11 cellular contexts compared by ENCODE assay signal in genomic region chr7:27185708-27186449, GRCh38. TPM values are rescaled to one million over a fixed set of nuclear protein-coding genes. Genes with fewer than 3 reads are reported as not detected.
DNase-seq lines count a peak whose midpoint lies in the region; ATAC-seq and TF ChIP-seq lines count a peak whose summit lies in the region.
"Had no signal": no experiment of that assay in that cellular context is flagged by ENCODE, and none has a peak within 500 bp of the region (broad histone marks: within the 10 kb centered on the region; RNA-seq: fewer than 3 reads in every experiment).

No MANE protein-coding gene starts in this region.

- no peaks in the 10 kb centered on the region for H3K36me3 ChIP-seq in SK-N-SH (replicated peaks in 1 of 2; ENCODE audit: control insufficient read depth in 1 of 2, insufficient read depth in 2 of 2, low read length in 1 of 2)
- no peaks in the 10 kb centered on the region for H3K36me3 ChIP-seq in subcutaneous abdominal adipose tissue (ENCODE audit: control insufficient read depth in 5 of 5, insufficient read depth in 5 of 5, low read length in 5 of 5)
- no peaks in the 10 kb centered on the region for H3K36me3 ChIP-seq in MM.1S (replicated peaks; ENCODE audit: insufficient read depth, low read length)
- H3K36me3 ChIP-seq: brain microvascular endothelial cell had no signal

- no peak overlapping the region for H3K4me3 ChIP-seq in SK-N-SH (ENCODE audit: low read depth in 2 of 2, low read length in 1 of 2)
- peak overlapping the region in 3 of 5 donors; percentile 8 to 74 (median 73) for H3K4me3 ChIP-seq in subcutaneous abdominal adipose tissue (ENCODE audit: low read depth in 1 of 5, low read length in 5 of 5)
- no peak overlapping the region for H3K4me3 ChIP-seq in MM.1S (ENCODE audit: low read length)

- no peak overlapping the region for H3K4me2 ChIP-seq in SK-N-SH
- H3K4me2 ChIP-seq in MM.1S (ENCODE audit: low read depth, low read length) = no peak overlapping the region

- H3K27me3 ChIP-seq in SK-N-SH (ENCODE audit: insufficient read depth) (peaks cover 98% of the 10 kb centered on the region), subcutaneous abdominal adipose tissue (ENCODE audit: control insufficient read depth in 5 of 5, insufficient read depth in 4 of 5, low read length in 5 of 5) (peaks cover 3 to 71% (median 66%) of the 10 kb centered on the region in 5 donors), MM.1S (replicated peaks; ENCODE audit: insufficient read depth, low read length) (peaks cover 88% of the 10 kb centered on the region)

- H3K27me3 Mint-ChIP-seq in progenitor cell of endocrine pancreas = peaks cover 99% of the 10 kb centered on the region

- DNase-seq in SK-N-SH (no peak), kidney tubule cell (ENCODE audit: low spot score) (peak; percentile 29), NOMO-1 treated with DMSO at 0.1 percent for 48 hours (lab: John Stamatoyannopoulos, UW; ENCODE audit: unreplicated experiment) (no peak), MM.1S (no peak), progenitor cell of endocrine pancreas (ENCODE audit: low spot score, unreplicated experiment) (no peak)
- peak; percentile 55 for DNase-seq in activated CD8-positive, alpha-beta memory T cell treated with anti-CD3 and anti-CD28 coated beads, Interleukin-2, amount 50 U/mL, for 48 hours
- DNase-seq: brain microvascular endothelial cell had no signal

- POLR2A ChIA-PET in SK-N-SH (lab: Yijun Ruan, JAX) = no interaction called here

- CTCF ChIA-PET in SK-N-SH (lab: Yijun Ruan, JAX) = interaction anchor here (1.0 to 10.7 kb wide), 10 partner anchors 8 to 911 kb away, joined by 3 to 84 read pairs (median 6); no protein-coding TSS in a partner anchor

- H3K79me2 ChIP-seq in SK-N-SH (ENCODE audit: insufficient read depth) = no peaks in the 10 kb centered on the region
- H3K79me2 ChIP-seq in MM.1S (ENCODE audit: low read length) = no peaks in the 10 kb centered on the region

- peaks cover 11% of the 10 kb centered on the region for H3F3A ChIP-seq in SK-N-SH (replicated peaks; ENCODE audit: insufficient read depth)
- H3F3A ChIP-seq in MM.1S (ENCODE audit: insufficient read depth, low read length) = no peaks in the 10 kb centered on the region

- no peak for TF ChIP-seq EP300 in SK-N-SH (IDR thresholded peaks at IDR 0.05; ENCODE audit: borderline replicate concordance in 1 of 2, low read depth in 1 of 2, low read length in 1 of 2)

- H3K9me3 ChIP-seq in SK-N-SH = no peaks in the 10 kb centered on the region
- H3K9me3 ChIP-seq in subcutaneous abdominal adipose tissue (ENCODE audit: control insufficient read depth in 5 of 5, low read length in 5 of 5) = no peaks in the 10 kb centered on the region
- no peaks in the 10 kb centered on the region for H3K9me3 ChIP-seq in MM.1S (replicated peaks; ENCODE audit: insufficient read depth, low read length)

- no peak overlapping the region for H3K9ac ChIP-seq in SK-N-SH
- no peak overlapping the region for H3K9ac ChIP-seq in subcutaneous abdominal adipose tissue (ENCODE audit: low read length in 5 of 5)
- no peak overlapping the region for H3K9ac ChIP-seq in MM.1S (ENCODE audit: low read length)

- H3K4me1 Mint-ChIP-seq in progenitor cell of endocrine pancreas (ENCODE audit: low read depth) = peaks cover 6% of the 10 kb centered on the region

- no peak for TF ChIP-seq CTCF in SK-N-SH (IDR thresholded peaks at IDR 0.05)
- no peak for TF ChIP-seq CTCF in MM.1S (IDR thresholded peaks at IDR 0.05; ENCODE audit: low read length)
- TF ChIP-seq CTCF in progenitor cell of endocrine pancreas (IDR thresholded peaks at IDR 0.05; ENCODE audit: unreplicated experiment) = no peak

- H3K27ac ChIP-seq in SK-N-SH (ENCODE audit: low read depth in 2 of 2, low read length in 1 of 2) (no peak overlapping the region), subcutaneous abdominal adipose tissue (ENCODE audit: low read depth, low read length) (no peak overlapping the region), MM.1S (ENCODE audit: low read length) (no peak overlapping the region)
- H3K27ac ChIP-seq: brain microvascular endothelial cell had no signal

- no peak for TF ChIP-seq RAD21 in SK-N-SH (IDR thresholded peaks at IDR 0.05; ENCODE audit: low read length)

- H2AFZ ChIP-seq in SK-N-SH (ENCODE audit: low read depth) (no peak overlapping the region), MM.1S (ENCODE audit: low read length) (no peak overlapping the region)

- H3K9me3 Mint-ChIP-seq in progenitor cell of endocrine pancreas (ENCODE audit: low read depth) = no peaks in the 10 kb centered on the region

- 17% methylated on average over 28 of the region's 30 CpGs for WGBS in SK-N-SH (ENCODE audit: low lambda C conversion rate)

- H3K4me1 ChIP-seq in SK-N-SH (ENCODE audit: control insufficient read depth in 1 of 2, insufficient read depth in 2 of 2, low read depth in 1 of 2, low read length in 1 of 2) = peaks cover 4 to 7% of the 10 kb centered on the region in 2 experiments; a peak in 1 of 4 replicates
- peaks cover 0 to 68% (median 56%) of the 10 kb centered on the region in 5 donors for H3K4me1 ChIP-seq in subcutaneous abdominal adipose tissue (ENCODE audit: control insufficient read depth in 5 of 5, insufficient read depth in 5 of 5, low read length in 5 of 5)
- H3K4me1 ChIP-seq in MM.1S (ENCODE audit: low read length) = no peaks in the 10 kb centered on the region

- peaks cover 30% of the 10 kb centered on the region for H4K20me1 ChIP-seq in SK-N-SH (ENCODE audit: insufficient read depth)
- no peaks in the 10 kb centered on the region for H4K20me1 ChIP-seq in MM.1S (ENCODE audit: insufficient read depth, low read length)

- no peak overlapping the region for H3K27ac Mint-ChIP-seq in progenitor cell of endocrine pancreas

- 0 out of 3 replicates have a peak, but pooled peaks have one; percentile 2 for ATAC-seq in SK-N-SH treated with all-trans-retinoic acid at 6 μM for 48 hours

- H3K4me3 Mint-ChIP-seq in progenitor cell of endocrine pancreas (ENCODE audit: low read depth) = no peak overlapping the region

- H3K36me3 Mint-ChIP-seq in progenitor cell of endocrine pancreas (ENCODE audit: insufficient read depth) = no peaks in the 10 kb centered on the region

- no peaks in the 10 kb centered on the region for H3K9me2 ChIP-seq in SK-N-SH
- no peaks in the 10 kb centered on the region for H3K9me2 ChIP-seq in MM.1S (replicated peaks; ENCODE audit: insufficient read depth, low read length)

TF ChIP-seq in SK-N-SH treated with all-trans-retinoic acid at 6 μM for 48 hours, 23 proteins besides CTCF, POLR2A, EP300 and RAD21 (continues in another document):
- TF ChIP-seq SNAI2 (CRISPR knock-in tag; IDR thresholded peaks at IDR 0.05) = no peak
- no peak for TF ChIP-seq CSDC2 (CRISPR knock-in tag; IDR thresholded peaks at IDR 0.05)
- TF ChIP-seq CSRNP3 (CRISPR knock-in tag; IDR thresholded peaks at IDR 0.05) = no peak
- no peak for TF ChIP-seq ESRRG (CRISPR knock-in tag; IDR thresholded peaks at IDR 0.05)

TF ChIP-seq in SK-N-SH, 30 proteins besides CTCF, POLR2A, EP300 and RAD21:
- no peak for TF ChIP-seq MXI1 (IDR thresholded peaks at IDR 0.05; ENCODE audit: low read depth, low read length)
- no peak for TF ChIP-seq SIN3A (IDR thresholded peaks at IDR 0.05; ENCODE audit: borderline replicate concordance, low read depth, low read length)
- TF ChIP-seq GATA2 (CRISPR knock-in tag; IDR thresholded peaks at IDR 0.05) = no peak
- no peak for TF ChIP-seq MAX (IDR thresholded peaks at IDR 0.05; ENCODE audit: low read depth)
- TF ChIP-seq IRF3 (IDR thresholded peaks at IDR 0.05; ENCODE audit: low read depth, low read length) = no peak
- no peak for TF ChIP-seq EZH2phosphoT487 (IDR thresholded peaks at IDR 0.05; ENCODE audit: borderline replicate concordance, low read depth)
- no peak for TF ChIP-seq GABPA (IDR thresholded peaks at IDR 0.05; ENCODE audit: low read depth)
- TF ChIP-seq ELF1 (IDR thresholded peaks at IDR 0.05) = no peak

RNA-seq across cellular contexts. Expression of gene HOXA11, which starts 0.8 kb away (rescaled TPM):
- polyA plus RNA-seq in SK-N-SH (2012; rRNA removed) = not detected in 2 replicates
- polyA plus RNA-seq in SK-N-SH (2012; cell fraction: cytosol; rRNA removed) = not detected in 2 replicates
- polyA plus RNA-seq in SK-N-SH (2012; cell fraction: nucleus; rRNA removed) = not detected in 2 replicates
- not detected in 2 replicates for total RNA-seq in progenitor cell of endocrine pancreas
- total RNA-seq: A673, OCI-LY7 had no signal

RNA-seq across cellular contexts. Expression of gene HOXA10, which starts 11.8 kb away (rescaled TPM):
- polyA plus RNA-seq in SK-N-SH (2012; rRNA removed) = not detected in 2 replicates
- polyA plus RNA-seq in SK-N-SH (2012; cell fraction: cytosol; rRNA removed) = not detected in 2 replicates
- not detected in 2 replicates for polyA plus RNA-seq in SK-N-SH (2012; cell fraction: nucleus; rRNA removed)
- total RNA-seq in progenitor cell of endocrine pancreas = not detected in 2 replicates
- total RNA-seq: A673, OCI-LY7 had no signal

RNA-seq across cellular contexts. Expression of gene HOXA13, which starts 14.0 kb away (rescaled TPM):
- polyA plus RNA-seq in SK-N-SH (2012; rRNA removed) = not detected in 2 replicates
- polyA plus RNA-seq in SK-N-SH (2012; cell fraction: cytosol; rRNA removed) = not detected in 2 replicates
- not detected in 2 replicates for polyA plus RNA-seq in SK-N-SH (2012; cell fraction: nucleus; rRNA removed)
- total RNA-seq in progenitor cell of endocrine pancreas = not detected in 2 replicates
- total RNA-seq: A673 had no signal

RNA-seq across cellular contexts. Expression of gene HOXA9, which starts 20.5 kb away (rescaled TPM):
- not detected in 2 replicates for polyA plus RNA-seq in SK-N-SH (2012; rRNA removed)
- polyA plus RNA-seq in SK-N-SH (2012; cell fraction: cytosol; rRNA removed) = not detected in 2 replicates
- polyA plus RNA-seq in SK-N-SH (2012; cell fraction: nucleus; rRNA removed) = not detected in 2 replicates
- total RNA-seq in progenitor cell of endocrine pancreas = not detected in 2 replicates
- total RNA-seq: A673, OCI-LY7 had no signal

RNA-seq across cellular contexts. Expression of gene HOXA7, which starts 29.4 kb away (rescaled TPM):
- polyA plus RNA-seq in SK-N-SH (2012; rRNA removed) = not detected in 2 replicates
- not detected in 2 replicates for polyA plus RNA-seq in SK-N-SH (2012; cell fraction: cytosol; rRNA removed)
- not detected in 2 replicates for polyA plus RNA-seq in SK-N-SH (2012; cell fraction: nucleus; rRNA removed)
- total RNA-seq in progenitor cell of endocrine pancreas = 1.4 and 1.5 TPM in 2 replicates

Comparison
In these comparisons a context has a peak if more than half of its experiments do, and no peak if none do; other contexts are left out.
1. DNase-seq: peak in activated CD8-positive, alpha-beta memory T cell treated with anti-CD3 and anti-CD28 coated beads, Interleukin-2, amount 50 U/mL, for 48 hours (single experiment) and kidney tubule cell (single experiment); none in SK-N-SH (single experiment), NOMO-1 treated with DMSO at 0.1 percent for 48 hours (single experiment), MM.1S (single experiment) and progenitor cell of endocrine pancreas (single experiment).
2. H3K4me3 ChIP-seq: peak in subcutaneous abdominal adipose tissue (3 of 5); none in SK-N-SH (0 of 2) and MM.1S (single experiment).